In the genomic region with DNA sequence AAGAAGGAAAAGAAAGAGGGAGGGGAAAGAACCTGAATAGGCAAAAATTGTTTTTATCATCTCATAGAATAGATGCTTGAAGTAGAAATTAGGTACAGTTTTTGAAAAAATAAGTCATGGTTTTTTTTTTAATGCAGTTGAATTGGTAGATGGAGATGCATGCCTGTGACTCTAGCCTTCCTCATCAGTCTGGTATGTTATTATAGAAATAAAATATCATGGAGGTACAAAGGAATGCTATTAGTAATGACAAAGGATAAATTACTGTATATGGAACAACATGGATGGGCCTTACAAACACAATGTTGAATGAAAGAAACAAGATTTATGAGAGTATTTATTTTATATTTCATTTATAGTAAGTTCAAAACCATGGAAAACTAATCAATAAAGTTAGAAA, we compare ENCODE assay signal across 23 cellular contexts.
DNase-seq lines count a peak whose midpoint lies in the region; ATAC-seq and TF ChIP-seq lines count a peak whose summit lies in the region.
"Had no signal": no experiment of that assay in that cellular context is flagged by ENCODE, and none has a peak within 500 bp of the region (broad histone marks: within the 10 kb centered on the region; RNA-seq: fewer than 3 reads in every experiment).

No MANE protein-coding gene starts in this region.

- H3K27ac ChIP-seq in psoas muscle = peak overlapping the region; percentile 3
- H3K27ac ChIP-seq: SK-N-MC, suprapubic skin had no signal

- H3K36me3 Mint-ChIP-seq in activated naive CD4-positive, alpha-beta T cell treated with anti-CD3 and anti-CD28 coated beads for 36 hours (ENCODE audit: low read depth) = no peaks in the 10 kb centered on the region
- H3K36me3 Mint-ChIP-seq: activated naive CD4-positive, alpha-beta T cell treated with anti-CD3 and anti-CD28 coated beads, Interleukin-2, amount 50 U/mL, for 24 hours; brain had no signal

- no peaks in the 10 kb centered on the region for H3K27me3 ChIP-seq in psoas muscle (ENCODE audit: insufficient read depth in 3 of 3, low read length in 2 of 3)
- H3K27me3 ChIP-seq in HAP-1 (ENCODE audit: low read depth) = no peaks in the 10 kb centered on the region
- H3K27me3 ChIP-seq: suprapubic skin had no signal

- peaks cover 3% of the 10 kb centered on the region for H3K9me3 Mint-ChIP-seq in activated naive CD4-positive, alpha-beta T cell treated with anti-CD3 and anti-CD28 coated beads for 36 hours
- H3K9me3 Mint-ChIP-seq: activated naive CD4-positive, alpha-beta T cell treated with anti-CD3 and anti-CD28 coated beads, Interleukin-2, amount 50 U/mL, for 24 hours had no signal

- peak; percentile 79 for DNase-seq in EH (ENCODE audit: low read depth)
- DNase-seq in M059J (ENCODE audit: low read depth) = peak; percentile 43
- DNase-seq in epithelial cell of esophagus (ENCODE audit: low read depth) = peak; percentile 35
- DNase-seq in psoas muscle = no peak
- DNase-seq in HAP-1 (ENCODE audit: low spot score in 2 of 2) = no peak
- DNase-seq in NCI-H2196 treated with DMSO at 0.1 percent for 48 hours (lab: John Stamatoyannopoulos, UW; ENCODE audit: unreplicated experiment) = no peak
- DNase-seq in activated naive CD4-positive, alpha-beta T cell treated with anti-CD3 and anti-CD28 coated beads for 36 hours = no peak
- DNase-seq: activated CD8-positive, alpha-beta memory T cell treated with anti-CD3 and anti-CD28 coated beads for 24 hours; activated T-cell treated with anti-CD3 and anti-CD28 coated beads, Interleukin-2, amount 50 U/mL, for 48 hours; Caco-2; glutamatergic neuron; NCI-H187 treated with DMSO at 0.1 percent for 48 hours; NCI-H226; T-helper 9 cell had no signal

- in situ Hi-C loops in HAP-1 (cut with MboI; ENCODE audit: low sequenced_read_pairs) = no loop called here

- H3K4me3 ChIP-seq in epithelial cell of esophagus (ENCODE audit: low read length) (no peak overlapping the region), psoas muscle (no peak overlapping the region), HAP-1 (no peak overlapping the region)
- H3K4me3 ChIP-seq: GM12878, SK-N-MC, suprapubic skin had no signal

- TF ChIP-seq CTCF in epithelial cell of esophagus (IDR thresholded peaks at IDR 0.05; ENCODE audit: insufficient read depth, low read depth, low read length, missing control alignments) (no peak), psoas muscle (IDR thresholded peaks at IDR 0.05) (no peak)

- H3K4me3 Mint-ChIP-seq in activated naive CD4-positive, alpha-beta T cell treated with anti-CD3 and anti-CD28 coated beads for 36 hours = no peak overlapping the region
- H3K4me3 Mint-ChIP-seq: activated naive CD4-positive, alpha-beta T cell treated with anti-CD3 and anti-CD28 coated beads, Interleukin-2, amount 50 U/mL, for 24 hours; B cell; brain; neural crest cell had no signal

- peaks cover 3% of the 10 kb centered on the region for H3K27me3 Mint-ChIP-seq in activated naive CD4-positive, alpha-beta T cell treated with anti-CD3 and anti-CD28 coated beads for 36 hours (ENCODE audit: low read depth)
- H3K27me3 Mint-ChIP-seq: brain had no signal

- H3K36me3 ChIP-seq in psoas muscle (ENCODE audit: insufficient read depth in 1 of 2, low read depth in 1 of 2) = no peaks in the 10 kb centered on the region
- no peaks in the 10 kb centered on the region for H3K36me3 ChIP-seq in HAP-1 (replicated peaks)
- H3K36me3 ChIP-seq: suprapubic skin had no signal

- ATAC-seq in psoas muscle = no peak
- ATAC-seq: GM12878, HCT116, left lobe of liver had no signal

- intact Hi-C loops in psoas muscle (cut with DNase I) = no loop called here
- intact Hi-C loops in activated naive CD4-positive, alpha-beta T cell treated with anti-CD3 and anti-CD28 coated beads for 36 hours (cut with micrococcal nuclease) = no loop called here

- H3K4me1 Mint-ChIP-seq in activated naive CD4-positive, alpha-beta T cell treated with anti-CD3 and anti-CD28 coated beads for 36 hours (ENCODE audit: low read depth) = no peaks in the 10 kb centered on the region
- H3K4me1 Mint-ChIP-seq: activated naive CD4-positive, alpha-beta T cell treated with anti-CD3 and anti-CD28 coated beads, Interleukin-2, amount 50 U/mL, for 24 hours; B cell; brain; neural crest cell had no signal

- CTCF ChIA-PET in activated naive CD4-positive, alpha-beta T cell treated with anti-CD3 and anti-CD28 coated beads for 36 hours (lab: Charles Lee) = no interaction called here

- no peaks in the 10 kb centered on the region for H3K4me1 ChIP-seq in psoas muscle
- no peaks in the 10 kb centered on the region for H3K4me1 ChIP-seq in HAP-1
- H3K4me1 ChIP-seq: Caco-2, suprapubic skin had no signal

- H3K27ac Mint-ChIP-seq in activated naive CD4-positive, alpha-beta T cell treated with anti-CD3 and anti-CD28 coated beads for 36 hours = no peak overlapping the region
- H3K27ac Mint-ChIP-seq: activated naive CD4-positive, alpha-beta T cell treated with anti-CD3 and anti-CD28 coated beads, Interleukin-2, amount 50 U/mL, for 24 hours; B cell; brain had no signal

- no peaks in the 10 kb centered on the region for H3K9me3 ChIP-seq in psoas muscle
- H3K9me3 ChIP-seq in HAP-1 = no peaks in the 10 kb centered on the region
- H3K9me3 ChIP-seq: Caco-2, suprapubic skin had no signal

Comparison
In these comparisons a context has a peak if more than half of its experiments do, and no peak if none do; other contexts are left out.
1. DNase-seq: peak in EH (single experiment), M059J (single experiment) and epithelial cell of esophagus (single experiment); none in psoas muscle (0 of 2), HAP-1 (0 of 2), NCI-H2196 treated with DMSO at 0.1 percent for 48 hours (single experiment) and activated naive CD4-positive, alpha-beta T cell treated with anti-CD3 and anti-CD28 coated beads for 36 hours (single experiment).